9 cellular contexts compared by ENCODE assay signal in the genomic region with DNA sequence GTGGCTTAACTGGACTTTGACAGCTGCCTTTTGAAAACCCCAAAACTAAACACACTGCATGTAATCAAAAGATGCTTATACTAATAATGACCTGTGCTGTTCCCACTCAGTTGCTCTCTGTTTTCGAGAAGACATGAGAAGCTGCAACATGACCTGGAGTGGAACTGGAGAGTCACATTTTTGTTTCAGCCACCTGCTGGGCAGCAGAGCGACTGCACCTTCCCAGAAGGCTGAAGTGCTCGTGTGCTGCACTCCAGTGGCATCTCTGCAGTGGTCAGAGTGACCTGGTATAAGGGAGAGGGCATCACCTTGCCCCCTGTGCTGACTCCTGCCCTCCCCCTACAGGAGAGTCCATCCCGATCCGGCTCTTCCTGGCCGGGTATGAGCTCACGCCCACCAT. TPM values are rescaled to one million over a fixed set of nuclear protein-coding genes. Genes with fewer than 3 reads are reported as not detected.
DNase-seq lines count a peak whose midpoint lies in the region; ATAC-seq lines count a peak whose summit lies in the region.
"Had no signal": no experiment of that assay in that cellular context is flagged by ENCODE, and none has a peak within 500 bp of the region (broad histone marks: within the 10 kb centered on the region; RNA-seq: fewer than 3 reads in every experiment).

No MANE protein-coding gene starts in this region.

- H3K36me3 Mint-ChIP-seq in activated naive CD8-positive, alpha-beta T cell treated with anti-CD3 and anti-CD28 coated beads, Interleukin-2, amount 10 ng/mL, durations not matched to agents 7 days and 5 days, result peaks cover 8% of the 10 kb centered on the region

- peak; percentile 85 for DNase-seq in DMS53 (lab: John Stamatoyannopoulos, UW)
- no peak for DNase-seq in activated naive CD8-positive, alpha-beta T cell treated with anti-CD3 and anti-CD28 coated beads, Interleukin-2, amount 10 ng/mL, durations not matched to agents 7 days and 5 days
- no peak for DNase-seq in left colon
- DNase-seq in stimulated activated CD4-positive, alpha-beta T cell treated with anti-CD3 and anti-CD28 coated beads, Interleukin-15, amount 100 ng/mL, for 24 hours, result no peak
- DNase-seq in NCI-H1092 (lab: John Stamatoyannopoulos, UW), result no peak

- intact Hi-C loops in left colon (cut with DNase I, micrococcal nuclease), result no loop called here

- H3K4me1 Mint-ChIP-seq in activated naive CD8-positive, alpha-beta T cell treated with anti-CD3 and anti-CD28 coated beads, Interleukin-2, amount 10 ng/mL, durations not matched to agents 7 days and 5 days, result peaks cover 6% of the 10 kb centered on the region

- no peaks in the 10 kb centered on the region for H3K27me3 Mint-ChIP-seq in activated naive CD8-positive, alpha-beta T cell treated with anti-CD3 and anti-CD28 coated beads, Interleukin-2, amount 10 ng/mL, durations not matched to agents 7 days and 5 days

- POLR2A ChIA-PET in activated naive CD8-positive, alpha-beta T cell treated with anti-CD3 and anti-CD28 coated beads, Interleukin-2, amount 10 ng/mL, durations not matched to agents 7 days and 5 days (lab: Charles Lee), result interaction anchor here (1.4 kb wide), 1 partner anchor 20 kb away, joined by 7 read pairs; a partner anchor contains a TSS

- H3K27ac Mint-ChIP-seq in activated naive CD8-positive, alpha-beta T cell treated with anti-CD3 and anti-CD28 coated beads, Interleukin-2, amount 10 ng/mL, durations not matched to agents 7 days and 5 days, result peak overlapping the region; percentile 50

- H3K4me3 Mint-ChIP-seq in activated naive CD8-positive, alpha-beta T cell treated with anti-CD3 and anti-CD28 coated beads, Interleukin-2, amount 10 ng/mL, durations not matched to agents 7 days and 5 days, result no peak overlapping the region

- no peaks in the 10 kb centered on the region for H3K9me3 Mint-ChIP-seq in activated naive CD8-positive, alpha-beta T cell treated with anti-CD3 and anti-CD28 coated beads, Interleukin-2, amount 10 ng/mL, durations not matched to agents 7 days and 5 days

- ATAC-seq in GM19395 (IDR thresholded peaks at IDR 0.05; ENCODE audit: unreplicated experiment), result peak; percentile 84
- ATAC-seq in HG03460 (IDR thresholded peaks at IDR 0.05; ENCODE audit: unreplicated experiment), result peak; percentile 80
- ATAC-seq in activated naive CD8-positive, alpha-beta T cell treated with anti-CD3 and anti-CD28 coated beads, Interleukin-2, amount 10 ng/mL, durations not matched to agents 7 days and 5 days (ENCODE audit: low read depth), result peak; percentile 57
- peak; percentile 62 for ATAC-seq in left colon
- no peak for ATAC-seq in GM21528 (IDR thresholded peaks at IDR 0.05; ENCODE audit: low FRiP score, unreplicated experiment)

RNA-seq across cellular contexts. Expression of a gene that starts 8.6 kb away (rescaled TPM):
- total RNA-seq in activated naive CD8-positive, alpha-beta T cell treated with anti-CD3 and anti-CD28 coated beads, Interleukin-2, amount 10 ng/mL, durations not matched to agents 7 days and 5 days, result 10 to 100 TPM; 65.8 to 66.8 TPM
- total RNA-seq in left colon, result 10 to 100 TPM; 28.5 to 32.0 TPM

RNA-seq across cellular contexts. Expression of a gene that starts 8.8 kb away (rescaled TPM):
- total RNA-seq in activated naive CD8-positive, alpha-beta T cell treated with anti-CD3 and anti-CD28 coated beads, Interleukin-2, amount 10 ng/mL, durations not matched to agents 7 days and 5 days, result 10 to 100 TPM; 29.0 to 29.5 TPM
- total RNA-seq in left colon, result 10 to 100 TPM; 28.1 to 30.7 TPM

RNA-seq across cellular contexts. Expression of a gene that starts 20.1 kb away (rescaled TPM):
- 10 to 100 TPM; 75.8 to 76.3 TPM for total RNA-seq in activated naive CD8-positive, alpha-beta T cell treated with anti-CD3 and anti-CD28 coated beads, Interleukin-2, amount 10 ng/mL, durations not matched to agents 7 days and 5 days
- 10 to 100 TPM; 40.8 to 41.1 TPM for total RNA-seq in left colon

RNA-seq across cellular contexts. Expression of a gene that starts 20.8 kb away (rescaled TPM):
- total RNA-seq in activated naive CD8-positive, alpha-beta T cell treated with anti-CD3 and anti-CD28 coated beads, Interleukin-2, amount 10 ng/mL, durations not matched to agents 7 days and 5 days, result 100 to 1,000 TPM; 114 to 115 TPM
- total RNA-seq in left colon, result 10 to 100 TPM; 11.5 to 17.0 TPM

RNA-seq across cellular contexts. Expression of a gene that starts 31.6 kb away (rescaled TPM):
- 1 to 10 TPM; 5.2 to 6.1 TPM for total RNA-seq in activated naive CD8-positive, alpha-beta T cell treated with anti-CD3 and anti-CD28 coated beads, Interleukin-2, amount 10 ng/mL, durations not matched to agents 7 days and 5 days
- total RNA-seq in left colon, result not detected
- total RNA-seq: myocyte had no signal
